19 cellular contexts compared by ENCODE assay signal in the genomic region with DNA sequence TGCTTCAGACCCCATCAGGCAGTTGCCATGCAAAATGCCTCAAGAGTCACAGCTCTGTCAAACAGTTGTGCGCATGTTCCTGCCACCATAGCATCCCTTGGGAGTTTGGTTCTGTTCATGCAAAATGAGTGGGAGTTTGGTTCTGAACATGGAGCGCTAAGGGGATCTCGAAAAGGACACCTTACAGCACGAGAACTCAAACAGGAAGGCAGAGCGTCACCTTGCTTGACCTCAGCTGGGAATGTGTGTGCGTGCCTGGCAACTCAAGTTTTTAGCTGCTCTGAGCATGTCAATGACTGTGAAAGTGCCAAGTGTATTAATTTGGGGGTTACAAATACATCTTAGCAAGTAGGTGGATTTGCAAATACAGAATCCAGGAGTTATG. TPM values are rescaled to one million over a fixed set of nuclear protein-coding genes. Genes with fewer than 3 reads are reported as not detected.
DNase-seq lines count a peak whose midpoint lies in the region; TF ChIP-seq lines count a peak whose summit lies in the region.
"Had no signal": no experiment of that assay in that cellular context is flagged by ENCODE, and none has a peak within 500 bp of the region (broad histone marks: within the 10 kb centered on the region; RNA-seq: fewer than 3 reads in every experiment).

No MANE protein-coding gene starts in this region.

- WGBS in esophagus, 2 donors = 79 to 82% methylated on average over 6 of the region's 6 CpGs

- no peaks in the 10 kb centered on the region for H3K36me3 Mint-ChIP-seq in MCF 10A (ENCODE audit: insufficient read depth, unreplicated experiment)

- CTCF ChIA-PET in MCF 10A (lab: Yijun Ruan, JAX) (no interaction called here), RWPE1 (lab: Yijun Ruan, JAX) (no interaction called here)

- TF ChIP-seq CTCF in breast epithelium (IDR thresholded peaks at IDR 0.05) (no peak), MCF 10A (IDR thresholded peaks at IDR 0.05; ENCODE audit: unreplicated experiment) (no peak), RWPE1 (conservative IDR thresholded peaks at IDR 0.05; ENCODE audit: low read depth) (no peak)

- POLR2A ChIA-PET in MCF 10A (lab: Yijun Ruan, JAX) = interaction anchor here (1.0 kb wide), 1 partner anchor 16 kb away, joined by 3 read pairs; the partner anchor contains the start of gene MALL
- POLR2A ChIA-PET in RWPE1 (lab: Yijun Ruan, JAX; ENCODE audit: low non-redundant PET) = no interaction called here

- TF ChIP-seq POLR2A in breast epithelium (IDR thresholded peaks at IDR 0.05) = no peak

- H3K9me3 ChIP-seq in breast epithelium (no peaks in the 10 kb centered on the region), esophagus (ENCODE audit: control insufficient read depth in 2 of 2, insufficient read depth in 1 of 2, low read depth in 1 of 2, low read length in 1 of 2) (no peaks in the 10 kb centered on the region)
- H3K9me3 ChIP-seq: Peyer's patch had no signal

- H3K4me1 ChIP-seq in breast epithelium (peaks cover 0 to 13% of the 10 kb centered on the region in 2 donors), esophagus (ENCODE audit: control insufficient read depth in 2 of 2, insufficient read depth in 2 of 2, low read length in 1 of 2) (peaks cover 8 to 35% of the 10 kb centered on the region in 2 donors)

- no peak overlapping the region for H3K27ac Mint-ChIP-seq in MCF 10A (ENCODE audit: low read depth, unreplicated experiment)

- H3K4me1 Mint-ChIP-seq in MCF 10A (ENCODE audit: insufficient read depth, unreplicated experiment) = peaks cover 29% of the 10 kb centered on the region

- H3K27ac ChIP-seq in breast epithelium (peak overlapping the region; percentile 91 to 95), RWPE1 (peak overlapping the region; percentile 100; the same call in 1 of the 2 replicates), esophagus (ENCODE audit: low read depth in 2 of 2, low read length in 1 of 2) (peak overlapping the region; percentile 24 to 86)
- H3K27ac ChIP-seq: 22Rv1; BLaER1 treated with 17β-estradiol and CSF1 and Interleukin-3, amounts not matched to agents 10 nM and 100 nM; GM23248 had no signal

- BruUV-seq in MCF 10A (replicated peaks; lab: Mats Ljungman, UMichigan) = no TSS peak

- no peaks in the 10 kb centered on the region for H3K36me3 ChIP-seq in breast epithelium
- peaks cover 0 to 2% of the 10 kb centered on the region in 2 donors for H3K36me3 ChIP-seq in esophagus (ENCODE audit: control insufficient read depth in 2 of 2, insufficient read depth in 2 of 2, low read length in 1 of 2)
- H3K36me3 ChIP-seq: BLaER1 treated with 17β-estradiol and CSF1 and Interleukin-3, amounts not matched to agents 10 nM and 100 nM had no signal

- H3K27me3 Mint-ChIP-seq in MCF 10A (ENCODE audit: insufficient read depth, unreplicated experiment) = no peaks in the 10 kb centered on the region

- H3K27me3 ChIP-seq in breast epithelium = no peaks in the 10 kb centered on the region
- H3K27me3 ChIP-seq in esophagus (ENCODE audit: control insufficient read depth in 1 of 2, insufficient read depth in 2 of 2, low read length in 2 of 2) = no peaks in the 10 kb centered on the region
- H3K27me3 ChIP-seq: BLaER1 treated with 17β-estradiol and CSF1 and Interleukin-3, amounts not matched to agents 10 nM and 100 nM; Peyer's patch had no signal

- no peak overlapping the region for H3K4me3 Mint-ChIP-seq in MCF 10A (ENCODE audit: unreplicated experiment)

- intact Hi-C loops in breast epithelium (cut with DNase I; ENCODE audit: low total_unique reads) (loop anchor here (1.0 kb wide), 1 partner anchor 17 kb away; no protein-coding TSS in a partner anchor), MCF 10A (cut with micrococcal nuclease) (no loop called here)

- H3K4me3 ChIP-seq in breast epithelium (no peak overlapping the region), esophagus (ENCODE audit: low read depth in 1 of 2, low read length in 2 of 2) (no peak overlapping the region)
- H3K4me3 ChIP-seq: BLaER1 treated with 17β-estradiol and CSF1 and Interleukin-3, amounts not matched to agents 10 nM and 100 nM; GM23248; Peyer's patch had no signal

- no peaks in the 10 kb centered on the region for H3K9me3 Mint-ChIP-seq in MCF 10A (ENCODE audit: unreplicated experiment)

- DNase-seq in breast epithelium (ENCODE audit: low spot score in 2 of 2) (no peak), MCF 10A (ENCODE audit: unreplicated experiment) (no peak), RWPE1 (ENCODE audit: low spot score) (no peak), renal cortical epithelial cell (ENCODE audit: low read depth) (peak; percentile 39), NCI-H82 (lab: John Stamatoyannopoulos, UW) (no peak), NCI-H128 (lab: John Stamatoyannopoulos, UW; ENCODE audit: unreplicated experiment) (no peak), cortex of kidney (lab: John Stamatoyannopoulos, UW) (no peak)
- DNase-seq: GM23248, KG1, MM.1S, NCI-H1105, NCI-H187 treated with DMSO at 0.1 percent for 48 hours, NCI-H446, NCI-H748 treated with DMSO at 0.1 percent for 48 hours, SIG-M5 had no signal

RNA-seq across cellular contexts. Expression of gene MALL, which starts 16.6 kb away (rescaled TPM):
- total RNA-seq in breast epithelium = 10 to 100 TPM in 1 of 3 donors, 1 to 10 TPM in 2; 6.2 to 19.6 (median 9.2) TPM
- total RNA-seq in MCF 10A (2022) = 0.83 and 1.8 TPM in 2 replicates
- polyA plus RNA-seq in esophagus = 100 to 1,000 TPM; 235 to 264 TPM
- 9.7 and 60.8 TPM in 2 replicates for total RNA-seq in renal cortical epithelial cell
